Comparison of ENCODE assay signal across 1 cellular context in genomic region chr6:154039231-154039842, GRCh38.
TF ChIP-seq lines count a peak whose summit lies in the region.

TSS of gene OPRM1 (plus strand) at chr6:154039240. CDS start at chr6:154039545, 305 bp downstream.

TF ChIP-seq in HepG2, 621 proteins besides CTCF, POLR2A, EP300 and RAD21 (continued from another document and continues in another):
- peak; percentile 13; the same call in 1 of the 2 replicates for TF ChIP-seq ZNF609 (CRISPR knock-in tag; IDR thresholded peaks at IDR 0.05; ENCODE audit: borderline replicate concordance)
- peak; percentile 40; the same call in 1 of the 2 replicates for TF ChIP-seq FOXK1 (CRISPR knock-in tag; IDR thresholded peaks at IDR 0.05; ENCODE audit: borderline replicate concordance, low read depth)
- no peak for TF ChIP-seq MTF1 (CRISPR knock-in tag; IDR thresholded peaks at IDR 0.05)
- TF ChIP-seq ATF2 (CRISPR knock-in tag; IDR thresholded peaks at IDR 0.05) = peak; percentile 71; the same call in 1 of the 2 replicates
- TF ChIP-seq HNF1B (CRISPR knock-in tag; IDR thresholded peaks at IDR 0.05) = peak; percentile 43
- peak; percentile 79; the same call in 1 of the 2 replicates for TF ChIP-seq LBX2 (CRISPR knock-in tag; IDR thresholded peaks at IDR 0.05; ENCODE audit: borderline replicate concordance)
- peak; percentile 47; the same call in 1 of the 2 replicates for TF ChIP-seq MTA1 (CRISPR knock-in tag; IDR thresholded peaks at IDR 0.05; ENCODE audit: borderline replicate concordance)
- TF ChIP-seq SYNCRIP (IDR thresholded peaks at IDR 0.05; ENCODE audit: insufficient read depth, low read depth, low read length) = no peak
- TF ChIP-seq SALL1 (CRISPR knock-in tag; IDR thresholded peaks at IDR 0.05) = peak; percentile 95
- no peak for TF ChIP-seq E2F1 (CRISPR knock-in tag; IDR thresholded peaks at IDR 0.05)
- peak; percentile 91; the same call in 1 of the 2 replicates for TF ChIP-seq ZBTB44 (CRISPR knock-in tag; IDR thresholded peaks at IDR 0.05)
- TF ChIP-seq ZNF687 (CRISPR knock-in tag; IDR thresholded peaks at IDR 0.05) = peak; percentile 55
- no peak for TF ChIP-seq REXO4 (CRISPR knock-in tag; IDR thresholded peaks at IDR 0.05; ENCODE audit: borderline replicate concordance)
- TF ChIP-seq ZBTB2 (CRISPR knock-in tag; IDR thresholded peaks at IDR 0.05; ENCODE audit: low read depth) = peak; percentile 73; the same call in 1 of the 2 replicates
- no peak for TF ChIP-seq JUND (CRISPR knock-in tag; IDR thresholded peaks at IDR 0.05)
- TF ChIP-seq DZIP1 (CRISPR knock-in tag; IDR thresholded peaks at IDR 0.05) = 0 out of 2 replicates have a peak, but pooled peaks have one; percentile 41
- TF ChIP-seq AHR (CRISPR knock-in tag; IDR thresholded peaks at IDR 0.05) = peak; percentile 92; the same call in 1 of the 2 replicates
- TF ChIP-seq SMAD3 (CRISPR knock-in tag; IDR thresholded peaks at IDR 0.05) = peak; percentile 82
- peak; percentile 84 for TF ChIP-seq ZNF768 (CRISPR knock-in tag; IDR thresholded peaks at IDR 0.05)
- TF ChIP-seq ZNF121 (CRISPR knock-in tag; IDR thresholded peaks at IDR 0.05) = no peak
- TF ChIP-seq FOSL1 (CRISPR knock-in tag; IDR thresholded peaks at IDR 0.05; ENCODE audit: borderline replicate concordance) = 0 out of 2 replicates have a peak, but pooled peaks have one; percentile 35
- TF ChIP-seq SKI (IDR thresholded peaks at IDR 0.05; ENCODE audit: partially characterized antibody) = no peak
- peak in 1 of 2 experiments; percentile 99 for TF ChIP-seq REST (IDR thresholded peaks at IDR 0.05; ENCODE audit: borderline replicate concordance in 1 of 2, low read depth in 1 of 2, low read length in 2 of 2)
- TF ChIP-seq MED1 (CRISPR knock-in tag; IDR thresholded peaks at IDR 0.05) = peak; percentile 45; the same call in 1 of the 2 replicates
- peak; percentile 81; the same call in 1 of the 2 replicates for TF ChIP-seq TEF (CRISPR knock-in tag; IDR thresholded peaks at IDR 0.05)
- no peak for TF ChIP-seq POLR2AphosphoS5 (IDR thresholded peaks at IDR 0.05; ENCODE audit: low read depth, low read length)
